ENCODE assay signal across 12 cellular contexts in genomic region chr7:149635561-149636329, GRCh38.
A peak's percentile ranks its signal among the peaks of the same experiment; 100 is the strongest.
DNase-seq lines count a peak whose midpoint lies in the region; ATAC-seq lines count a peak whose summit lies in the region.
"Had no signal": no experiment of that assay in that cellular context is flagged by ENCODE, and none has a peak within 500 bp of the region (broad histone marks: within the 10 kb centered on the region; RNA-seq: fewer than 3 reads in every experiment).

No MANE protein-coding gene starts in this region.

- DNase-seq in DMS53 (lab: John Stamatoyannopoulos, UW) (peak; percentile 67), DMS53 treated with DMSO at 0.1 percent for 48 hours (lab: John Stamatoyannopoulos, UW; ENCODE audit: unreplicated experiment) (no peak), SW480 (ENCODE audit: low spot score) (peak; percentile 36), left lobe of liver (ENCODE audit: low spot score) (peak; percentile 12), NOMO-1 treated with dmso at 0.1 percent for 144 hours (lab: John Stamatoyannopoulos, UW; ENCODE audit: unreplicated experiment) (no peak), NCI-H2081 (lab: John Stamatoyannopoulos, UW) (no peak)
- DNase-seq: anterior cingulate cortex, dorsolateral prefrontal cortex, left cardiac atrium, upper lobe of left lung had no signal

- ATAC-seq in HG02678 (IDR thresholded peaks at IDR 0.05; ENCODE audit: unreplicated experiment) = peak; percentile 59
- no peak for ATAC-seq in left lobe of liver
- no peak for ATAC-seq in GM21367 (IDR thresholded peaks at IDR 0.05; ENCODE audit: unreplicated experiment)
- ATAC-seq: left cardiac atrium had no signal

Comparison
In these comparisons a context has a peak if more than half of its experiments do, and no peak if none do; other contexts are left out.
1. DNase-seq: peak in DMS53 (single experiment), SW480 (single experiment) and left lobe of liver (single experiment); none in DMS53 treated with DMSO at 0.1 percent for 48 hours (single experiment), NOMO-1 treated with dmso at 0.1 percent for 144 hours (single experiment) and NCI-H2081 (0 of 2).